8 cellular contexts compared by ENCODE assay signal in genomic region chr2:177164584-177165052, GRCh38. TPM values are rescaled to one million over a fixed set of nuclear protein-coding genes. Genes with fewer than 3 reads are reported as not detected.
DNase-seq lines count a peak whose midpoint lies in the region; ATAC-seq and TF ChIP-seq lines count a peak whose summit lies in the region.

No MANE protein-coding gene starts in this region.

- TF ChIP-seq CTCF in HFFc6 (IDR thresholded peaks at IDR 0.05) (peak; percentile 100), psoas muscle (IDR thresholded peaks at IDR 0.05) (peak; percentile 100)

- peak overlapping the region; percentile 69 for H3K4me3 ChIP-seq in psoas muscle

- no peak overlapping the region for H3K27ac Mint-ChIP-seq in HFFc6

- H3K27me3 ChIP-seq in psoas muscle (ENCODE audit: insufficient read depth in 3 of 3, low read length in 2 of 3) = no peaks in the 10 kb centered on the region

- intact Hi-C loops in left cardiac atrium (cut with DNase I) = loop anchor here (1.0 to 10.0 kb wide), 8 partner anchors 48 to 560 kb away; partner anchors contain the start of genes HNRNPA3 (in 1 of the 2) and NFE2L2 (in 1 of the 2)
- intact Hi-C loops in psoas muscle (cut with DNase I) = loop anchor here (1.0 to 10.0 kb wide), 10 partner anchors 46 to 598 kb away; partner anchors contain the start of gene NFE2L2 (in 1 of the 2)

- no peak overlapping the region for H3K4me3 Mint-ChIP-seq in HFFc6

- ATAC-seq in left cardiac atrium (peak; percentile 84 to 91), psoas muscle (peak; percentile 82 to 92 (median 86))

- peaks cover 4% of the 10 kb centered on the region; the same call in 1 of the 2 replicates for H3K27me3 Mint-ChIP-seq in HFFc6 (ENCODE audit: insufficient read depth)

- peak overlapping the region; percentile 76 for H3K27ac ChIP-seq in psoas muscle

- peaks cover 24% of the 10 kb centered on the region for H3K4me1 ChIP-seq in psoas muscle

- H3K36me3 Mint-ChIP-seq in HFFc6 (ENCODE audit: low read depth) = no peaks in the 10 kb centered on the region; the same call in 1 of the 2 replicates

- peaks cover 32% of the 10 kb centered on the region for H3K4me1 Mint-ChIP-seq in HFFc6 (ENCODE audit: low read depth)

- no peaks in the 10 kb centered on the region for H3K9me3 ChIP-seq in psoas muscle

- DNase-seq in GDM1 (lab: John Stamatoyannopoulos, UW) (peak; percentile 60), HFFc6 (peak; percentile 62), NCI-H1417 treated with DMSO at 0.1 percent for 48 hours (lab: John Stamatoyannopoulos, UW) (peak; percentile 89), SW 1271 (lab: John Stamatoyannopoulos, UW) (peak; percentile 26 to 79), amniotic epithelial cell (ENCODE audit: low read depth) (peak; percentile 65), left cardiac atrium (peak; percentile 82), psoas muscle (peak; percentile 76 to 88), ureter (ENCODE audit: low spot score) (peak; percentile 88)

- H3K36me3 ChIP-seq in psoas muscle (ENCODE audit: insufficient read depth in 1 of 2, low read depth in 1 of 2) = no peaks in the 10 kb centered on the region

- 0 to 1% (median 0%) methylated on average over 13 of the region's 13 CpGs for WGBS in psoas muscle, 3 donors

- no peaks in the 10 kb centered on the region for H3K9me3 Mint-ChIP-seq in HFFc6

RNA-seq across cellular contexts. Expression of gene HNRNPA3, which starts 48.0 kb away (rescaled TPM):
- total RNA-seq in HFFc6 (2021; fragmentation: NEBNext Ultra II Directional; extraction: Animal tissue kit (Norgen Biotek cat#: 25700)) = 100 to 1,000 TPM; 165 to 253 (median 205) TPM
- total RNA-seq in left cardiac atrium = 100 to 1,000 TPM in 1 of 2 donors, 10 to 100 TPM in 1; 81.3 to 117 TPM
- total RNA-seq in psoas muscle = 100 to 1,000 TPM in 1 of 4 donors, 10 to 100 TPM in 3; 72.8 to 125 (median 91.0) TPM
- polyA plus RNA-seq in psoas muscle = 100 to 1,000 TPM in 1 of 3 donors, 10 to 100 TPM in 2; 66.0 to 227 (median 81.8) TPM
- total RNA-seq in ureter = 251 TPM

Comparison
In these comparisons a context has a peak if more than half of its experiments do, and no peak if none do; other contexts are left out.
1. Peak in every context shown above with its lines: DNase-seq, ATAC-seq, H3K4me3 ChIP-seq and H3K27ac ChIP-seq.